In genomic region chr17:72632026-72632684, GRCh38 we compare ENCODE assay signal across 1 cellular context.
TF ChIP-seq lines count a peak whose summit lies in the region.

No MANE protein-coding gene starts in this region.

TF ChIP-seq in HepG2, 621 proteins besides CTCF, POLR2A, EP300 and RAD21 (continued from another document and continues in another):
- peak; percentile 68 to 87; a peak in 3 of 4 replicates for TF ChIP-seq HMGXB4 (CRISPR knock-in tag; IDR thresholded peaks at IDR 0.05; ENCODE audit: borderline replicate concordance in 1 of 2, low read depth in 1 of 2)
- no peak for TF ChIP-seq ZNF337 (CRISPR knock-in tag; IDR thresholded peaks at IDR 0.05; ENCODE audit: borderline replicate concordance, low read depth)
- TF ChIP-seq CREB3 (CRISPR knock-in tag; IDR thresholded peaks at IDR 0.05) = no peak
- TF ChIP-seq, protein P1, sequence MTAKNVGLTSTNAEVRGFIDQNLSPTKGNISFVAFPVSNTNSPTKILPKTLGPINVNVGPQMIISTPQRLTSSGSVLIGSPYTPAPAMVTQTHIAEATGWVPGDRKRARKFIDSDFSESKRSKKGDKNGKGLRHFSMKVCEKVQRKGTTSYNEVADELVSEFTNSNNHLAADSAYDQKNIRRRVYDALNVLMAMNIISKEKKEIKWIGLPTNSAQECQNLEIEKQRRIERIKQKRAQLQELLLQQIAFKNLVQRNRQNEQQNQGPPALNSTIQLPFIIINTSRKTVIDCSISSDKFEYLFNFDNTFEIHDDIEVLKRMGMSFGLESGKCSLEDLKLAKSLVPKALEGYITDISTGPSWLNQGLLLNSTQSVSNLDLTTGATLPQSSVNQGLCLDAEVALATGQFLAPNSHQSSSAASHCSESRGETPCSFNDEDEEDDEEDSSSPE (CRISPR knock-in tag; IDR thresholded peaks at IDR 0.05) = peak; percentile 40; the same call in 1 of the 2 replicates
- no peak for TF ChIP-seq HBP1 (CRISPR knock-in tag; IDR thresholded peaks at IDR 0.05; ENCODE audit: low read depth)
- TF ChIP-seq, protein P2, sequence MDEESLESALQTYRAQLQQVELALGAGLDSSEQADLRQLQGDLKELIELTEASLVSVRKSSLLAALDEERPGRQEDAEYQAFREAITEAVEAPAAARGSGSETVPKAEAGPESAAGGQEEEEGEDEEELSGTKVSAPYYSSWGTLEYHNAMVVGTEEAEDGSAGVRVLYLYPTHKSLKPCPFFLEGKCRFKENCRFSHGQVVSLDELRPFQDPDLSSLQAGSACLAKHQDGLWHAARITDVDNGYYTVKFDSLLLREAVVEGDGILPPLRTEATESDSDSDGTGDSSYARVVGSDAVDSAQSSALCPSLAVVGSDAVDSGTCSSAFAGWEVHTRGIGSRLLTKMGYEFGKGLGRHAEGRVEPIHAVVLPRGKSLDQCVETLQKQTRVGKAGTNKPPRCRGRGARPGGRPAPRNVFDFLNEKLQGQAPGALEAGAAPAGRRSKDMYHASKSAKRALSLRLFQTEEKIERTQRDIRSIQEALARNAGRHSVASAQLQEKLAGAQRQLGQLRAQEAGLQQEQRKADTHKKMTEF (CRISPR knock-in tag; IDR thresholded peaks at IDR 0.05) = peak; percentile 98
- TF ChIP-seq, protein P3, sequence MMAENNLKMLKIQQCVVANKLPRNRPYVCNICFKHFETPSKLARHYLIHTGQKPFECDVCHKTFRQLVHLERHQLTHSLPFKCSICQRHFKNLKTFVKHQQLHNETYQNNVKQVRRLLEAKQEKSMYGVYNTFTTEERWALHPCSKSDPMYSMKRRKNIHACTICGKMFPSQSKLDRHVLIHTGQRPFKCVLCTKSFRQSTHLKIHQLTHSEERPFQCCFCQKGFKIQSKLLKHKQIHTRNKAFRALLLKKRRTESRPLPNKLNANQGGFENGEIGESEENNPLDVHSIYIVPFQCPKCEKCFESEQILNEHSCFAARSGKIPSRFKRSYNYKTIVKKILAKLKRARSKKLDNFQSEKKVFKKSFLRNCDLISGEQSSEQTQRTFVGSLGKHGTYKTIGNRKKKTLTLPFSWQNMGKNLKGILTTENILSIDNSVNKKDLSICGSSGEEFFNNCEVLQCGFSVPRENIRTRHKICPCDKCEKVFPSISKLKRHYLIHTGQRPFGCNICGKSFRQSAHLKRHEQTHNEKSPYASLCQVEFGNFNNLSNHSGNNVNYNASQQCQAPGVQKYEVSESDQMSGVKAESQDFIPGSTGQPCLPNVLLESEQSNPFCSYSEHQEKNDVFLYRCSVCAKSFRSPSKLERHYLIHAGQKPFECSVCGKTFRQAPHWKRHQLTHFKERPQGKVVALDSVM (CRISPR knock-in tag; IDR thresholded peaks at IDR 0.05) = no peak; the same call in 1 of the 2 replicates
- TF ChIP-seq NCOR1 (IDR thresholded peaks at IDR 0.05; ENCODE audit: borderline replicate concordance, low read length) = peak; percentile 90; the same call in 1 of the 2 replicates
- TF ChIP-seq SRY (CRISPR knock-in tag; IDR thresholded peaks at IDR 0.05) = no peak
- TF ChIP-seq ZNF589 (CRISPR knock-in tag; conservative IDR thresholded peaks at IDR 0.05) = no peak
- TF ChIP-seq ZNF335 (CRISPR knock-in tag; IDR thresholded peaks at IDR 0.05) = peak; percentile 91
- no peak for TF ChIP-seq CEBPB (IDR thresholded peaks at IDR 0.05; ENCODE audit: borderline replicate concordance, low read depth, low read length)
- no peak for TF ChIP-seq ZFP36 (IDR thresholded peaks at IDR 0.05; ENCODE audit: borderline replicate concordance, low read depth, low read length, partially characterized antibody)
- peak; percentile 91; the same call in 1 of the 2 replicates for TF ChIP-seq ZNF33B (CRISPR knock-in tag; IDR thresholded peaks at IDR 0.05)
- TF ChIP-seq PRMT3 (CRISPR knock-in tag; IDR thresholded peaks at IDR 0.05; ENCODE audit: borderline replicate concordance, low read depth) = no peak
- TF ChIP-seq GTF3A (CRISPR knock-in tag; conservative IDR thresholded peaks at IDR 0.05) = no peak; the same call in 1 of the 2 replicates
- TF ChIP-seq ETV5 (CRISPR knock-in tag; IDR thresholded peaks at IDR 0.05; ENCODE audit: borderline replicate concordance) = peak; percentile 97
- TF ChIP-seq NFYC (CRISPR knock-in tag; IDR thresholded peaks at IDR 0.05) = peak; percentile 36; the same call in 1 of the 2 replicates
- peak; percentile 49; the same call in 1 of the 2 replicates for TF ChIP-seq YEATS4 (CRISPR knock-in tag; IDR thresholded peaks at IDR 0.05; ENCODE audit: borderline replicate concordance)
- peak; percentile 66 for TF ChIP-seq POLR2G (IDR thresholded peaks at IDR 0.05; ENCODE audit: low read depth, low read length)
- peak; percentile 87 for TF ChIP-seq NR2F6 (IDR thresholded peaks at IDR 0.05)
- peak; percentile 97 for TF ChIP-seq NR2F6 (CRISPR knock-in tag; IDR thresholded peaks at IDR 0.05)
- TF ChIP-seq HOXA9 (CRISPR knock-in tag; IDR thresholded peaks at IDR 0.05; ENCODE audit: borderline replicate concordance) = no peak
- no peak for TF ChIP-seq TEAD2 (CRISPR knock-in tag; IDR thresholded peaks at IDR 0.05)
- no peak for TF ChIP-seq SMAD1 (CRISPR knock-in tag; IDR thresholded peaks at IDR 0.05; ENCODE audit: borderline replicate concordance, low read depth)
- no peak for TF ChIP-seq ZSCAN12 (CRISPR knock-in tag; IDR thresholded peaks at IDR 0.05)
- TF ChIP-seq KLF12 (CRISPR knock-in tag; IDR thresholded peaks at IDR 0.05; ENCODE audit: borderline replicate concordance) = no peak; the same call in 1 of the 2 replicates
- TF ChIP-seq, protein P4, sequence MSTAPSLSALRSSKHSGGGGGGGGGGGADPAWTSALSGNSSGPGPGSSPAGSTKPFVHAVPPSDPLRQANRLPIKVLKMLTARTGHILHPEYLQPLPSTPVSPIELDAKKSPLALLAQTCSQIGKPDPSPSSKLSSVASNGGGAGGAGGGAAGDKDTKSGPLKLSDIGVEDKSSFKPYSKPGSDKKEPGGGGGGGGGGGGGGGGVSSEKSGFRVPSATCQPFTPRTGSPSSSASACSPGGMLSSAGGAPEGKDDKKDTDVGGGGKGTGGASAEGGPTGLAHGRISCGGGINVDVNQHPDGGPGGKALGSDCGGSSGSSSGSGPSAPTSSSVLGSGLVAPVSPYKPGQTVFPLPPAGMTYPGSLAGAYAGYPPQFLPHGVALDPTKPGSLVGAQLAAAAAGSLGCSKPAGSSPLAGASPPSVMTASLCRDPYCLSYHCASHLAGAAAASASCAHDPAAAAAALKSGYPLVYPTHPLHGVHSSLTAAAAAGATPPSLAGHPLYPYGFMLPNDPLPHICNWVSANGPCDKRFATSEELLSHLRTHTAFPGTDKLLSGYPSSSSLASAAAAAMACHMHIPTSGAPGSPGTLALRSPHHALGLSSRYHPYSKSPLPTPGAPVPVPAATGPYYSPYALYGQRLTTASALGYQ (CRISPR knock-in tag; IDR thresholded peaks at IDR 0.05) = peak; percentile 94
- no peak for TF ChIP-seq ZNF615 (CRISPR knock-in tag; IDR thresholded peaks at IDR 0.05; ENCODE audit: borderline replicate concordance)
- peak; percentile 73; the same call in 1 of the 2 replicates for TF ChIP-seq ZBTB7A (CRISPR knock-in tag; IDR thresholded peaks at IDR 0.05)
- 0 out of 2 replicates have a peak, but pooled peaks have one; percentile 61 for TF ChIP-seq ZBTB21 (CRISPR knock-in tag; IDR thresholded peaks at IDR 0.05)
- TF ChIP-seq ZBTB14 (CRISPR knock-in tag; IDR thresholded peaks at IDR 0.05) = no peak
- TF ChIP-seq ARNTL (CRISPR knock-in tag; IDR thresholded peaks at IDR 0.05) = peak; percentile 97
- no peak for TF ChIP-seq PLSCR1 (CRISPR knock-in tag; IDR thresholded peaks at IDR 0.05; ENCODE audit: borderline replicate concordance)
- 0 out of 2 replicates have a peak, but pooled peaks have one; percentile 49 for TF ChIP-seq ZMAT3 (CRISPR knock-in tag; conservative IDR thresholded peaks at IDR 0.05)
- TF ChIP-seq HIC2 (CRISPR knock-in tag; IDR thresholded peaks at IDR 0.05; ENCODE audit: low read depth) = peak; percentile 93
- TF ChIP-seq ZNF670 (CRISPR knock-in tag; IDR thresholded peaks at IDR 0.05; ENCODE audit: borderline replicate concordance) = no peak
- TF ChIP-seq TOE1 (CRISPR knock-in tag; IDR thresholded peaks at IDR 0.05) = no peak
- TF ChIP-seq ZNF333 (CRISPR knock-in tag; IDR thresholded peaks at IDR 0.05; ENCODE audit: borderline replicate concordance) = no peak
- peak; percentile 95 for TF ChIP-seq KLF6 (CRISPR knock-in tag; IDR thresholded peaks at IDR 0.05)
- no peak; the same call in 1 of the 2 replicates for TF ChIP-seq SAFB2 (CRISPR knock-in tag; IDR thresholded peaks at IDR 0.05; ENCODE audit: borderline replicate concordance, low read depth)
- TF ChIP-seq KLF15 (CRISPR knock-in tag; IDR thresholded peaks at IDR 0.05; ENCODE audit: borderline replicate concordance) = no peak
- TF ChIP-seq ADNP (CRISPR knock-in tag; IDR thresholded peaks at IDR 0.05) = no peak
- TF ChIP-seq, protein P5, sequence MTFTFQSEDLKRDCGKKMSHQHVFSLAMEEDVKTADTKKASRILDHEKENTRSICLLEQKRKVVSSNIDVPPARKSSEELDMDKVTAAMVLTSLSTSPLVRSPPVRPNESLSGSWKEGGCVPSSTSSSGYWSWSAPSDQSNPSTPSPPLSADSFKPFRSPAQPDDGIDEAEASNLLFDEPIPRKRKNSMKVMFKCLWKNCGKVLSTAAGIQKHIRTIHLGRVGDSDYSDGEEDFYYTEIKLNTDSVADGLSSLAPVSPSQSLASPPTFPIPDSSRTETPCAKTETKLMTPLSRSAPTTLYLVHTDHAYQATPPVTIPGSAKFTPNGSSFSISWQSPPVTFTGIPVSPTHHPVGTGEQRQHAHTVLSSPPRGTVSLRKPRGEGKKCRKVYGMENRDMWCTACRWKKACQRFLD (CRISPR knock-in tag; IDR thresholded peaks at IDR 0.05; ENCODE audit: borderline replicate concordance) = no peak
- peak; percentile 77; the same call in 1 of the 2 replicates for TF ChIP-seq NFKB2 (CRISPR knock-in tag; IDR thresholded peaks at IDR 0.05; ENCODE audit: borderline replicate concordance)
- no peak for TF ChIP-seq KLF13 (CRISPR knock-in tag; IDR thresholded peaks at IDR 0.05)
- TF ChIP-seq MYC (CRISPR knock-in tag; IDR thresholded peaks at IDR 0.05; ENCODE audit: borderline replicate concordance) = peak; percentile 87; the same call in 1 of the 2 replicates
- peak; percentile 79 for TF ChIP-seq GABPB1 (CRISPR knock-in tag; IDR thresholded peaks at IDR 0.05)
- TF ChIP-seq, protein P6, sequence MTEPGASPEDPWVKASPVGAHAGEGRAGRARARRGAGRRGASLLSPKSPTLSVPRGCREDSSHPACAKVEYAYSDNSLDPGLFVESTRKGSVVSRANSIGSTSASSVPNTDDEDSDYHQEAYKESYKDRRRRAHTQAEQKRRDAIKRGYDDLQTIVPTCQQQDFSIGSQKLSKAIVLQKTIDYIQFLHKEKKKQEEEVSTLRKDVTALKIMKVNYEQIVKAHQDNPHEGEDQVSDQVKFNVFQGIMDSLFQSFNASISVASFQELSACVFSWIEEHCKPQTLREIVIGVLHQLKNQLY (CRISPR knock-in tag; IDR thresholded peaks at IDR 0.05) = peak; percentile 99
